In the genomic region with DNA sequence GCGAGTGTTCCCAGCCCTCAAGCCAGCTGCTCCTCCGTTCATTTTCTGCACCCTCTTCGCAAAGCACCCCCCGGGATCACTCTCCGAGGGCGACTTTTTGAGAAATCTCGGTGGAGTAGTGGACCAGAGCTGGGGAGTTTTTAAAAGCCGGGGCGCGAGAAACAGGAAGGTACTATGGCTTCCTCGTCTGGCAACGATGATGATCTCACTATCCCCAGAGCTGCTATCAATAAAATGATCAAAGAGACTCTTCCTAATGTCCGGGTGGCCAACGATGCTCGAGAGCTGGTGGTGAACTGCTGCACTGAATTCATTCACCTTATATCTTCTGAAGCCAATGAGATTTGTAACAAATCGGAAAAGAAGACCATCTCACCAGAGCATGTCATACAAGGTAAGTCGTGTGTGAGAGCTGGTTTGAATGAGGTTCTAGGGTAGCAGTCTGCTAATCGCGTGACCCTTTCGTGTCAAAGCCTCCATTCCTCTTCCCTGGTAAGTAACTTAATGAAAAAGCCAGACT, we compare ENCODE assay signal across 8 cellular contexts. TPM values are rescaled to one million over a fixed set of nuclear protein-coding genes. Genes with fewer than 3 reads are reported as not detected.
DNase-seq lines count a peak whose midpoint lies in the region; TF ChIP-seq lines count a peak whose summit lies in the region.

No MANE protein-coding gene starts in this region.

- H3K36me3 Mint-ChIP-seq in type B pancreatic cell = no peaks in the 10 kb centered on the region

- H3K27ac ChIP-seq in muscle layer of duodenum (ENCODE audit: low read length) = peak overlapping the region; percentile 100

- no peaks in the 10 kb centered on the region for H3K27me3 Mint-ChIP-seq in type B pancreatic cell

- H3K4me3 ChIP-seq in HFF-Myc (replicated peaks; ENCODE audit: low read depth, low read length) (peak overlapping the region; percentile 82), epithelial cell of esophagus (ENCODE audit: low read length) (peak overlapping the region; percentile 90), muscle layer of duodenum (ENCODE audit: low read depth in 1 of 2, low read length in 2 of 2) (peak overlapping the region; percentile 94 to 99)

- peak; percentile 17 for DNase-seq in activated CD4-positive, alpha-beta T cell treated with anti-CD3 and anti-CD28 coated beads for 1 hour
- DNase-seq in activated CD4-positive, alpha-beta T cell treated with anti-CD3 and anti-CD28 coated beads, Interleukin-2, amount 50 U/mL, for 1 hour = no peak
- DNase-seq in HFF-Myc (ENCODE audit: extremely low read depth, low read depth) (no peak), MV-4-11 (lab: John Stamatoyannopoulos, UW) (peak; percentile 16), epithelial cell of esophagus (ENCODE audit: low read depth) (peak; percentile 43), type B pancreatic cell (ENCODE audit: extremely low spot score, unreplicated experiment) (no peak)
- peak; percentile 8 to 13 for DNase-seq in activated CD4-positive, alpha-beta T cell treated with anti-CD3 and anti-CD28 coated beads, Interleukin-2, amount 50 U/mL, for 4 hours

- peaks cover 0 to 4% of the 10 kb centered on the region in 2 donors for H3K36me3 ChIP-seq in muscle layer of duodenum (ENCODE audit: control insufficient read depth in 1 of 2, insufficient read depth in 2 of 2, low read length in 2 of 2)

- H3K27ac Mint-ChIP-seq in type B pancreatic cell = peak overlapping the region; percentile 98

- H3K4me1 ChIP-seq in muscle layer of duodenum (ENCODE audit: control insufficient read depth in 1 of 2, insufficient read depth in 2 of 2, low read length in 2 of 2) = peaks cover 4 to 48% of the 10 kb centered on the region in 2 donors

- no peaks in the 10 kb centered on the region for H3K9me3 ChIP-seq in muscle layer of duodenum (ENCODE audit: control insufficient read depth in 1 of 2, low read length in 2 of 2)

- H3K4me1 Mint-ChIP-seq in type B pancreatic cell (ENCODE audit: unreplicated experiment) = peaks cover 20% of the 10 kb centered on the region

- H3K27me3 ChIP-seq in muscle layer of duodenum (ENCODE audit: low read depth, low read length) = no peaks in the 10 kb centered on the region

- peak overlapping the region; percentile 95 for H3K4me3 Mint-ChIP-seq in type B pancreatic cell

- TF ChIP-seq CTCF in HFF-Myc (IDR thresholded peaks at IDR 0.05; ENCODE audit: low read depth, low read length, missing control alignments) = no peak
- no peak for TF ChIP-seq CTCF in epithelial cell of esophagus (IDR thresholded peaks at IDR 0.05; ENCODE audit: insufficient read depth, low read depth, low read length, missing control alignments)
- no peak for TF ChIP-seq CTCF in type B pancreatic cell (conservative IDR thresholded peaks at IDR 0.05)

- H3K9me3 Mint-ChIP-seq in type B pancreatic cell = no peaks in the 10 kb centered on the region

RNA-seq across cellular contexts. Expression of a gene that starts 0.8 kb away (rescaled TPM):
- total RNA-seq in type B pancreatic cell (ENCODE audit: low replicate concordance) = 47.3 and 49.0 TPM in 2 replicates

Comparison
In these comparisons a context has a peak if more than half of its experiments do, and no peak if none do; other contexts are left out.
1. DNase-seq: peak in activated CD4-positive, alpha-beta T cell treated with anti-CD3 and anti-CD28 coated beads for 1 hour (single experiment), MV-4-11 (single experiment), activated CD4-positive, alpha-beta T cell treated with anti-CD3 and anti-CD28 coated beads, Interleukin-2, amount 50 U/mL, for 4 hours (2 of 2) and epithelial cell of esophagus (single experiment); none in activated CD4-positive, alpha-beta T cell treated with anti-CD3 and anti-CD28 coated beads, Interleukin-2, amount 50 U/mL, for 1 hour (single experiment), HFF-Myc (single experiment) and type B pancreatic cell (single experiment).
2. Peak in every context shown above with its lines, with median percentiles within 50 percentile points of each other: H3K4me3 ChIP-seq.